Comparison of ENCODE assay signal across 1 cellular context in genomic region chr1:61253059-61253735, GRCh38.
TF ChIP-seq lines count a peak whose summit lies in the region.

No MANE protein-coding gene starts in this region.

TF ChIP-seq in HepG2, 621 proteins besides CTCF, POLR2A, EP300 and RAD21 (continued from another document and continues in another):
- TF ChIP-seq CENPX (CRISPR knock-in tag; IDR thresholded peaks at IDR 0.05) (no peak), ZNF639 (CRISPR knock-in tag; conservative IDR thresholded peaks at IDR 0.05) (no peak), ZSCAN9 (CRISPR knock-in tag; IDR thresholded peaks at IDR 0.05; ENCODE audit: borderline replicate concordance) (no peak), NR2F1 (CRISPR knock-in tag; IDR thresholded peaks at IDR 0.05) (peak; percentile 47 to 73; a peak in 2 of 4 replicates), NR2F2 (IDR thresholded peaks at IDR 0.05; ENCODE audit: borderline replicate concordance, low read depth) (peak; percentile 70; the same call in 1 of the 2 replicates), ZBTB38 (CRISPR knock-in tag; IDR thresholded peaks at IDR 0.05) (no peak), TEF (CRISPR knock-in tag; IDR thresholded peaks at IDR 0.05) (peak; percentile 68; the same call in 1 of the 2 replicates), NR2C2 (CRISPR knock-in tag; IDR thresholded peaks at IDR 0.05; ENCODE audit: borderline replicate concordance) (0 out of 2 replicates have a peak, but pooled peaks have one; percentile 20), PHF8 (CRISPR knock-in tag; IDR thresholded peaks at IDR 0.05) (no peak), ZBTB33 (CRISPR knock-in tag; IDR thresholded peaks at IDR 0.05) (no peak), ZNF10 (CRISPR knock-in tag; IDR thresholded peaks at IDR 0.05; ENCODE audit: borderline replicate concordance, low read depth) (no peak), ZNF710 (CRISPR knock-in tag; IDR thresholded peaks at IDR 0.05; ENCODE audit: borderline replicate concordance) (no peak), U2AF1 (optimal IDR thresholded peaks at IDR 0.05; ENCODE audit: low read depth, low read length) (no peak), HDAC2 (CRISPR knock-in tag; IDR thresholded peaks at IDR 0.05) (no peak), GMEB1 (CRISPR knock-in tag; IDR thresholded peaks at IDR 0.05; ENCODE audit: borderline replicate concordance) (no peak), EEA1 (CRISPR knock-in tag; IDR thresholded peaks at IDR 0.05; ENCODE audit: borderline replicate concordance) (no peak), TFDP2 (CRISPR knock-in tag; IDR thresholded peaks at IDR 0.05) (no peak), SYNCRIP (IDR thresholded peaks at IDR 0.05; ENCODE audit: insufficient read depth, low read depth, low read length) (no peak), FOSL2 (CRISPR knock-in tag; IDR thresholded peaks at IDR 0.05) (no peak; the same call in 1 of the 2 replicates), TMF1 (CRISPR knock-in tag; IDR thresholded peaks at IDR 0.05; ENCODE audit: low read depth) (no peak), RFXAP (CRISPR knock-in tag; IDR thresholded peaks at IDR 0.05; ENCODE audit: borderline replicate concordance) (no peak), PITX1 (CRISPR knock-in tag; IDR thresholded peaks at IDR 0.05) (0 out of 2 replicates have a peak, but pooled peaks have one; percentile 34), ARID5B (CRISPR knock-in tag; IDR thresholded peaks at IDR 0.05) (peak; percentile 51; the same call in 1 of the 2 replicates), SALL1 (CRISPR knock-in tag; IDR thresholded peaks at IDR 0.05) (peak; percentile 34; the same call in 1 of the 2 replicates), RBM22 (optimal IDR thresholded peaks at IDR 0.05; ENCODE audit: low read length) (peak; percentile 35), ZNF382 (CRISPR knock-in tag; IDR thresholded peaks at IDR 0.05; ENCODE audit: borderline replicate concordance) (no peak), SOX5 (CRISPR knock-in tag; IDR thresholded peaks at IDR 0.05; ENCODE audit: borderline replicate concordance) (no peak), ZNF275 (CRISPR knock-in tag; IDR thresholded peaks at IDR 0.05; ENCODE audit: borderline replicate concordance) (no peak), ZKSCAN8 (CRISPR knock-in tag; IDR thresholded peaks at IDR 0.05; ENCODE audit: borderline replicate concordance) (no peak), BCL3 (CRISPR knock-in tag; IDR thresholded peaks at IDR 0.05) (no peak), HIC2 (CRISPR knock-in tag; IDR thresholded peaks at IDR 0.05; ENCODE audit: low read depth) (no peak), ZSCAN29 (CRISPR knock-in tag; conservative IDR thresholded peaks at IDR 0.05) (no peak), ZNF235 (CRISPR knock-in tag; IDR thresholded peaks at IDR 0.05; ENCODE audit: borderline replicate concordance) (no peak), ZNF180 (CRISPR knock-in tag; IDR thresholded peaks at IDR 0.05; ENCODE audit: borderline replicate concordance, low read depth) (no peak), ASH2L (IDR thresholded peaks at IDR 0.05; ENCODE audit: insufficient read length, low read depth, low read length) (no peak), NFKB2 (CRISPR knock-in tag; IDR thresholded peaks at IDR 0.05; ENCODE audit: borderline replicate concordance) (no peak), HOXA9 (CRISPR knock-in tag; IDR thresholded peaks at IDR 0.05; ENCODE audit: borderline replicate concordance) (no peak), ZBTB14 (CRISPR knock-in tag; IDR thresholded peaks at IDR 0.05) (no peak), MYPOP (CRISPR knock-in tag; IDR thresholded peaks at IDR 0.05) (no peak)
